ENCODE assay signal across 33 cellular contexts in the genomic region with DNA sequence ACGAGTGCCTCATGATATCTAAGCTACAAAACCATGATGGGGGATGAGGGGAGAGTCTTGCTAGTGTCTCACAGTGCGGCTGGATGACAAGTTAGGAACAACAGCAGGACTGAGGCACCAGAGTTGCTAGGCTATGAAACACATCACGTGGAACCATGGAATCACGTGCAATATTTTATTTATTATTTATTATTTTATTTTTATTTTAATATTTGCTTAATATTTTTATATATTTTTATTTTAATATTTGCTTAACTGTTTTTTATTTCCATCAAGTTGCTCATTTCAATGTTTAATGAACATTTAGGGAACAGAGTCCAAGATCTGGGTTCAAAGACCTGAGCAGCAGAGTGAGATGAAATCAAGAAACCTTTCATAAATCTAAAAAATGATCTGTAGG.
DNase-seq lines count a peak whose midpoint lies in the region; ATAC-seq and TF ChIP-seq lines count a peak whose summit lies in the region.
"Had no signal": no experiment of that assay in that cellular context is flagged by ENCODE, and none has a peak within 500 bp of the region (broad histone marks: within the 10 kb centered on the region; RNA-seq: fewer than 3 reads in every experiment).

No MANE protein-coding gene starts in this region.

- H4K20me1 ChIP-seq in OCI-LY1 (ENCODE audit: insufficient read depth, low read length) (no peaks in the 10 kb centered on the region), PC-3 (ENCODE audit: low read length) (no peaks in the 10 kb centered on the region)
- H4K20me1 ChIP-seq: BLaER1; BLaER1 treated with 17β-estradiol and CSF1 and Interleukin-3, amounts not matched to agents 10 nM and 100 nM had no signal

- no peak overlapping the region for H3K4me3 Mint-ChIP-seq in WTC11
- H3K4me3 Mint-ChIP-seq: B cell; CD14-positive monocyte; CD4-positive, alpha-beta memory T cell; CD4-positive, alpha-beta T cell; CD4-positive, CD25-positive, alpha-beta regulatory T cell; CD8-positive, alpha-beta memory T cell; CD8-positive, alpha-beta T cell had no signal

- H3K9ac ChIP-seq in OCI-LY1 (ENCODE audit: low read length) (no peak overlapping the region), PC-3 (ENCODE audit: low read length) (peak overlapping the region; percentile 52)
- H3K9ac ChIP-seq: BLaER1; BLaER1 treated with 17β-estradiol and CSF1 and Interleukin-3, amounts not matched to agents 10 nM and 100 nM had no signal

- H3K9me3 ChIP-seq in OCI-LY1 (ENCODE audit: low read length) (peaks cover 3% of the 10 kb centered on the region; the same call in 1 of the 2 replicates), PC-3 (ENCODE audit: low read length) (no peaks in the 10 kb centered on the region)
- H3K9me3 ChIP-seq: A549; BE2C; BLaER1; BLaER1 treated with 17β-estradiol and CSF1 and Interleukin-3, amounts not matched to agents 10 nM and 100 nM; Caco-2 had no signal

- POLR2A ChIA-PET in PC-3 (lab: Charles Lee; ENCODE audit: unreplicated experiment): no interaction called here
- POLR2A ChIA-PET in WTC11 (lab: Charles Lee): no interaction called here

- H3K9me2 ChIP-seq in OCI-LY1 (ENCODE audit: low read depth, low read length): no peaks in the 10 kb centered on the region
- no peaks in the 10 kb centered on the region for H3K9me2 ChIP-seq in PC-3 (replicated peaks; ENCODE audit: low read length)

- TF ChIP-seq CTCF in OCI-LY1 (IDR thresholded peaks at IDR 0.05; ENCODE audit: low read length) (no peak), PC-3 (conservative IDR thresholded peaks at IDR 0.05; ENCODE audit: low read depth, low read length) (no peak), WTC11 (IDR thresholded peaks at IDR 0.05) (no peak)

- H3K4me1 Mint-ChIP-seq in WTC11: no peaks in the 10 kb centered on the region
- H3K4me1 Mint-ChIP-seq: B cell; CD14-positive monocyte; CD4-positive, alpha-beta memory T cell; CD4-positive, CD25-positive, alpha-beta regulatory T cell; CD8-positive, alpha-beta memory T cell had no signal

- H3K4me1 ChIP-seq in OCI-LY1 (ENCODE audit: insufficient read depth, low read length, severe bottlenecking): peaks cover 58% of the 10 kb centered on the region
- peaks cover 11% of the 10 kb centered on the region for H3K4me1 ChIP-seq in PC-3 (ENCODE audit: insufficient read depth, low read length)
- H3K4me1 ChIP-seq: A549; BE2C; BLaER1; BLaER1 treated with 17β-estradiol and CSF1 and Interleukin-3, amounts not matched to agents 10 nM and 100 nM; Caco-2 had no signal

- peak overlapping the region; percentile 76; the same call in 1 of the 2 replicates for H2AFZ ChIP-seq in OCI-LY1 (ENCODE audit: low read length)
- H2AFZ ChIP-seq in PC-3 (ENCODE audit: low read length): no peak overlapping the region

- no peaks in the 10 kb centered on the region for H3K27me3 ChIP-seq in OCI-LY1 (ENCODE audit: insufficient read depth, low read length)
- no peaks in the 10 kb centered on the region for H3K27me3 ChIP-seq in PC-3 (ENCODE audit: low read length)
- H3K27me3 ChIP-seq: BE2C; BLaER1; BLaER1 treated with 17β-estradiol and CSF1 and Interleukin-3, amounts not matched to agents 10 nM and 100 nM had no signal

- no TSS peak for BruUV-seq in PC-3 (replicated peaks; lab: Mats Ljungman, UMichigan)

- H3K4me3 ChIP-seq in OCI-LY1 (ENCODE audit: low read depth, low read length, poor library complexity, severe bottlenecking) (no peak overlapping the region), PC-3 (ENCODE audit: low read length) (no peak overlapping the region)
- H3K4me3 ChIP-seq: A549; BLaER1; BLaER1 treated with 17β-estradiol and CSF1 and Interleukin-3, amounts not matched to agents 10 nM and 100 nM had no signal

- H3K4me2 ChIP-seq in OCI-LY1 (ENCODE audit: low read length) (no peak overlapping the region), PC-3 (ENCODE audit: low read length) (peak overlapping the region; percentile 27)
- H3K4me2 ChIP-seq: A549; BLaER1; BLaER1 treated with 17β-estradiol and CSF1 and Interleukin-3, amounts not matched to agents 10 nM and 100 nM had no signal

- no peaks in the 10 kb centered on the region for H3K9me3 Mint-ChIP-seq in WTC11
- H3K9me3 Mint-ChIP-seq: CD4-positive, alpha-beta T cell had no signal

- H3F3A ChIP-seq in OCI-LY1 (ENCODE audit: insufficient read depth, low read length): no peaks in the 10 kb centered on the region
- H3F3A ChIP-seq in PC-3 (ENCODE audit: low read length, unreplicated experiment): no peaks in the 10 kb centered on the region

- DNase-seq in PC-3: no peak
- no peak for DNase-seq in WTC11 (ENCODE audit: low spot score)
- DNase-seq in head of caudate nucleus: no peak
- DNase-seq: 8988T; ACHN; AML-193; BE2C; C1 segment of cervical spinal cord; Caco-2; Calu3; CD4-positive, alpha-beta memory T cell; CD4-positive, alpha-beta T cell; CD4-positive, CD25-positive, alpha-beta regulatory T cell; CD8-positive, alpha-beta memory T cell; CD8-positive, alpha-beta T cell; COR-L47; DMS 273 treated with DMSO at 0.1 percent for 48 hours; DMS153; DMS53; DMS79; DMS79 treated with DMSO at 0.1 percent for 48 hours; DND-41; EL had no signal

- no peak overlapping the region for H3K27ac Mint-ChIP-seq in WTC11
- H3K27ac Mint-ChIP-seq: B cell; CD14-positive monocyte; CD4-positive, alpha-beta memory T cell; CD4-positive, alpha-beta T cell; CD4-positive, CD25-positive, alpha-beta regulatory T cell; CD8-positive, alpha-beta memory T cell; CD8-positive, alpha-beta T cell had no signal

- H3K27ac ChIP-seq in OCI-LY1 (ENCODE audit: low read depth, low read length, poor library complexity, severe bottlenecking) (no peak overlapping the region), PC-3 (ENCODE audit: low read length) (peak overlapping the region; percentile 74)
- H3K27ac ChIP-seq: 22Rv1; A549; BLaER1; BLaER1 treated with 17β-estradiol and CSF1 and Interleukin-3, amounts not matched to agents 10 nM and 100 nM; C4-2B had no signal

- CTCF ChIA-PET in PC-3 (lab: Charles Lee): no interaction called here
- CTCF ChIA-PET in WTC11 (lab: Charles Lee): no interaction called here

- intact Hi-C loops in PC-3 (cut with micrococcal nuclease) (loop anchor here (2.0 to 10.0 kb wide), 7 partner anchors 32 to 1054 kb away; no protein-coding TSS in a partner anchor), head of caudate nucleus (cut with DNase I) (no loop called here)

- ATAC-seq in PC-3 (no peak), WTC11 (no peak), GM21515 (IDR thresholded peaks at IDR 0.05; ENCODE audit: unreplicated experiment) (no peak), GM21390 (IDR thresholded peaks at IDR 0.05; ENCODE audit: unreplicated experiment) (no peak)
- ATAC-seq: A549; CD8-positive, alpha-beta T cell had no signal

- H3K36me3 ChIP-seq in OCI-LY1 (ENCODE audit: insufficient read depth, low read length): no peaks in the 10 kb centered on the region
- H3K36me3 ChIP-seq in PC-3 (ENCODE audit: low read depth, low read length): no peaks in the 10 kb centered on the region
- H3K36me3 ChIP-seq: BE2C; BLaER1; BLaER1 treated with 17β-estradiol and CSF1 and Interleukin-3, amounts not matched to agents 10 nM and 100 nM had no signal

- no peaks in the 10 kb centered on the region for H3K27me3 Mint-ChIP-seq in WTC11 (ENCODE audit: low read depth)
- H3K27me3 Mint-ChIP-seq: B cell; CD4-positive, alpha-beta memory T cell; CD4-positive, alpha-beta T cell; CD4-positive, CD25-positive, alpha-beta regulatory T cell; CD8-positive, alpha-beta memory T cell had no signal

- no peaks in the 10 kb centered on the region for H3K79me2 ChIP-seq in OCI-LY1 (ENCODE audit: insufficient read depth, low read length)
- H3K79me2 ChIP-seq in PC-3 (ENCODE audit: low read length): no peaks in the 10 kb centered on the region

- no peaks in the 10 kb centered on the region for H3K36me3 Mint-ChIP-seq in WTC11
- H3K36me3 Mint-ChIP-seq: CD14-positive monocyte; CD4-positive, alpha-beta memory T cell; CD4-positive, CD25-positive, alpha-beta regulatory T cell; CD8-positive, alpha-beta memory T cell; CD8-positive, alpha-beta T cell had no signal

TF ChIP-seq in WTC11, 78 proteins besides CTCF, POLR2A, EP300 and RAD21:
- peak; percentile 99 for TF ChIP-seq HMGA2 (CRISPR knock-in tag; IDR thresholded peaks at IDR 0.05)
- TF ChIP-seq CBFB (CRISPR knock-in tag; IDR thresholded peaks at IDR 0.05; ENCODE audit: low read depth): no peak
- TF ChIP-seq, protein P1, sequence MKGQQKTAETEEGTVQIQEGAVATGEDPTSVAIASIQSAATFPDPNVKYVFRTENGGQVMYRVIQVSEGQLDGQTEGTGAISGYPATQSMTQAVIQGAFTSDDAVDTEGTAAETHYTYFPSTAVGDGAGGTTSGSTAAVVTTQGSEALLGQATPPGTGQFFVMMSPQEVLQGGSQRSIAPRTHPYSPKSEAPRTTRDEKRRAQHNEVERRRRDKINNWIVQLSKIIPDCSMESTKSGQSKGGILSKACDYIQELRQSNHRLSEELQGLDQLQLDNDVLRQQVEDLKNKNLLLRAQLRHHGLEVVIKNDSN (CRISPR knock-in tag; IDR thresholded peaks at IDR 0.05): no peak
- no peak for TF ChIP-seq ZNF317 (CRISPR knock-in tag; IDR thresholded peaks at IDR 0.05; ENCODE audit: borderline replicate concordance, low read depth)
- TF ChIP-seq, protein P2, sequence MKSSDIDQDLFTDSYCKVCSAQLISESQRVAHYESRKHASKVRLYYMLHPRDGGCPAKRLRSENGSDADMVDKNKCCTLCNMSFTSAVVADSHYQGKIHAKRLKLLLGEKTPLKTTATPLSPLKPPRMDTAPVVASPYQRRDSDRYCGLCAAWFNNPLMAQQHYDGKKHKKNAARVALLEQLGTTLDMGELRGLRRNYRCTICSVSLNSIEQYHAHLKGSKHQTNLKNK (CRISPR knock-in tag; IDR thresholded peaks at IDR 0.05): no peak
- TF ChIP-seq, protein P3, sequence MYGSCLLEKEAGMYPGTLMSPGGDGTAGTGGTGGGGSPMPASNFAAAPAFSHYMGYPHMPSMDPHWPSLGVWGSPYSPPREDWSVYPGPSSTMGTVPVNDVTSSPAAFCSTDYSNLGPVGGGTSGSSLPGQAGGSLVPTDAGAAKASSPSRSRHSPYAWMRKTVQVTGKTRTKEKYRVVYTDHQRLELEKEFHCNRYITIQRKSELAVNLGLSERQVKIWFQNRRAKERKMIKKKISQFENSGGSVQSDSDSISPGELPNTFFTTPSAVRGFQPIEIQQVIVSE (CRISPR knock-in tag; IDR thresholded peaks at IDR 0.05; ENCODE audit: borderline replicate concordance): no peak
